Comparison of ENCODE assay signal across 17 cellular contexts in genomic region chr9:130990362-130991226, GRCh38. TPM values are rescaled to one million over a fixed set of nuclear protein-coding genes. Genes with fewer than 3 reads are reported as not detected.
DNase-seq lines count a peak whose midpoint lies in the region; ATAC-seq and TF ChIP-seq lines count a peak whose summit lies in the region.
"Had no signal": no experiment of that assay in that cellular context is flagged by ENCODE, and none has a peak within 500 bp of the region (broad histone marks: within the 10 kb centered on the region; RNA-seq: fewer than 3 reads in every experiment).

No MANE protein-coding gene starts in this region.

- peaks cover 4% of the 10 kb centered on the region for H3K27me3 Mint-ChIP-seq in chondrocyte (ENCODE audit: low read depth)
- H3K27me3 Mint-ChIP-seq in neural crest cell (ENCODE audit: low read depth) = peaks cover 7% of the 10 kb centered on the region

- H3K4me2 ChIP-seq in BLaER1 = peak overlapping the region; percentile 52

- H3K4me1 Mint-ChIP-seq in chondrocyte (ENCODE audit: low read depth) = peaks cover 8% of the 10 kb centered on the region
- H3K4me1 Mint-ChIP-seq in neural crest cell = peaks cover 29% of the 10 kb centered on the region

- DNase-seq in chondrocyte (ENCODE audit: low spot score) (no peak), neural crest cell (ENCODE audit: low read depth, low spot score) (no peak), occipital lobe (lab: John Stamatoyannopoulos, UW) (no peak), NCI-H510A treated with DMSO at 0.1 percent for 48 hours (lab: John Stamatoyannopoulos, UW) (no peak)
- DNase-seq: C1 segment of cervical spinal cord, KBM-7, MV-4-11, NCI-H187 treated with DMSO at 0.1 percent for 48 hours, NCI-H2171, NCI-H446, RPMI8226, SIG-M5 had no signal

- no peaks in the 10 kb centered on the region for H4K20me1 ChIP-seq in BLaER1

- H3K9ac ChIP-seq in BLaER1 = no peak overlapping the region

- H3K27ac Mint-ChIP-seq in chondrocyte (ENCODE audit: unreplicated experiment) = peak overlapping the region; percentile 53
- H3K27ac Mint-ChIP-seq in neural crest cell (ENCODE audit: unreplicated experiment) = peak overlapping the region; percentile 50

- H3K9me3 Mint-ChIP-seq in chondrocyte (ENCODE audit: low read depth) = peaks cover 4% of the 10 kb centered on the region
- H3K9me3 Mint-ChIP-seq in neural crest cell = no peaks in the 10 kb centered on the region

- no peak for ATAC-seq in GM21619 (IDR thresholded peaks at IDR 0.05; ENCODE audit: unreplicated experiment)
- ATAC-seq in GM18511 (IDR thresholded peaks at IDR 0.05; ENCODE audit: unreplicated experiment) = no peak
- ATAC-seq: HCT116 had no signal

- H3K36me3 Mint-ChIP-seq in chondrocyte (ENCODE audit: low read depth) = no peaks in the 10 kb centered on the region
- H3K36me3 Mint-ChIP-seq in neural crest cell (ENCODE audit: low read depth) = no peaks in the 10 kb centered on the region

- POLR2A ChIA-PET in HEK293 (lab: Yijun Ruan, JAX) = interaction anchor here (0.6 kb wide), 1 partner anchor 91 kb away, joined by 3 read pairs; no protein-coding TSS in a partner anchor

- H3K4me1 ChIP-seq in BLaER1 (peaks cover 25% of the 10 kb centered on the region), HEK293 (ENCODE audit: control insufficient read depth, insufficient read depth, low read length) (no peaks in the 10 kb centered on the region)

- H3K36me3 ChIP-seq in BLaER1 (no peaks in the 10 kb centered on the region), HEK293 (ENCODE audit: control insufficient read depth in 2 of 2, insufficient read depth in 1 of 2, low read length in 2 of 2) (no peaks in the 10 kb centered on the region)

- H3K4me3 ChIP-seq in BLaER1 (no peak overlapping the region), HEK293 (ENCODE audit: low read depth, low read length) (no peak overlapping the region)

- H3K27ac ChIP-seq in BLaER1 (no peak overlapping the region), HEK293 (ENCODE audit: extremely low read depth, low read depth, low read length) (no peak overlapping the region)

- TF ChIP-seq CTCF in HEK293 (tag by site-specific recombination; IDR thresholded peaks at IDR 0.05) (no peak), chondrocyte (IDR thresholded peaks at IDR 0.05) (no peak), neural crest cell (conservative IDR thresholded peaks at IDR 0.05) (no peak)

- no peaks in the 10 kb centered on the region for H3K9me3 ChIP-seq in BLaER1
- no peaks in the 10 kb centered on the region for H3K9me3 ChIP-seq in HEK293 (ENCODE audit: control insufficient read depth, insufficient read depth, low read depth, low read length)

- CTCF ChIA-PET in HEK293 (lab: Yijun Ruan, JAX) = interaction anchor here (0.6 to 1.2 kb wide), 2 partner anchors 124 to 280 kb away, joined by 3 read pairs; no protein-coding TSS in a partner anchor

- H3K27me3 ChIP-seq in BLaER1 = no peaks in the 10 kb centered on the region

- H3K4me3 Mint-ChIP-seq in chondrocyte (ENCODE audit: unreplicated experiment) (no peak overlapping the region), neural crest cell (no peak overlapping the region)

TF ChIP-seq in HEK293, 187 proteins besides CTCF, POLR2A, EP300 and RAD21 (continues in another document):
- TF ChIP-seq GLIS1 (tag by site-specific recombination; IDR thresholded peaks at IDR 0.05) = peak; percentile 55
- TF ChIP-seq ZNF621 (tag by site-specific recombination; IDR thresholded peaks at IDR 0.05) = no peak
- 0 out of 2 replicates have a peak, but pooled peaks have one; percentile 51 for TF ChIP-seq ZNF639 (tag by site-specific recombination; IDR thresholded peaks at IDR 0.05)
- no peak for TF ChIP-seq HOXC10 (CRISPR knock-in tag; IDR thresholded peaks at IDR 0.05)
- peak; percentile 78 for TF ChIP-seq GLIS2 (tag by site-specific recombination; IDR thresholded peaks at IDR 0.05)
- TF ChIP-seq SP7 (tag by site-specific recombination; IDR thresholded peaks at IDR 0.05) = 0 out of 2 replicates have a peak, but pooled peaks have one; percentile 15
- 0 out of 2 replicates have a peak, but pooled peaks have one; percentile 46 for TF ChIP-seq ZNF777 (tag by site-specific recombination; IDR thresholded peaks at IDR 0.05; ENCODE audit: borderline replicate concordance)
- TF ChIP-seq ZSCAN23 (tag by site-specific recombination; IDR thresholded peaks at IDR 0.05) = peak; percentile 41; the same call in 1 of the 2 replicates
- TF ChIP-seq MZF1 (tag by site-specific recombination; IDR thresholded peaks at IDR 0.05; ENCODE audit: borderline replicate concordance) = no peak
- TF ChIP-seq ZBTB17 (tag by site-specific recombination; IDR thresholded peaks at IDR 0.05) = peak; percentile 69
- peak; percentile 12 for TF ChIP-seq ZBTB26 (tag by site-specific recombination; optimal IDR thresholded peaks at IDR 0.05)
- TF ChIP-seq PATZ1 (tag by site-specific recombination; IDR thresholded peaks at IDR 0.05) = peak; percentile 79
- peak; percentile 53; the same call in 1 of the 2 replicates for TF ChIP-seq ZBTB48 (tag by site-specific recombination; IDR thresholded peaks at IDR 0.05)
- TF ChIP-seq ZFHX2 (tag by site-specific recombination; conservative IDR thresholded peaks at IDR 0.05) = peak; percentile 99
- TF ChIP-seq ZSCAN4 (tag by site-specific recombination; IDR thresholded peaks at IDR 0.05) = peak; percentile 88
- peak; percentile 10; the same call in 1 of the 2 replicates for TF ChIP-seq BCL11A (tag by site-specific recombination; IDR thresholded peaks at IDR 0.05; ENCODE audit: low read depth)
- TF ChIP-seq FEZF1 (tag by site-specific recombination; IDR thresholded peaks at IDR 0.05) = no peak
- TF ChIP-seq EGR2 (tag by site-specific recombination; IDR thresholded peaks at IDR 0.05; ENCODE audit: low read depth) = peak; percentile 95
- no peak for TF ChIP-seq ZNF658 (tag by site-specific recombination; IDR thresholded peaks at IDR 0.05)
- 0 out of 2 replicates have a peak, but pooled peaks have one; percentile 54 for TF ChIP-seq GLI4 (tag by site-specific recombination; IDR thresholded peaks at IDR 0.05)
- TF ChIP-seq ZNF600 (tag by site-specific recombination; IDR thresholded peaks at IDR 0.05) = peak; percentile 85
- no peak for TF ChIP-seq ZNF76 (tag by site-specific recombination; IDR thresholded peaks at IDR 0.05; ENCODE audit: borderline replicate concordance, low read depth)

RNA-seq across cellular contexts. Expression of gene LAMC3, which starts 18.4 kb away (rescaled TPM):
- total RNA-seq in chondrocyte (0.95 to 7.3 TPM (median 1.2 TPM) in 3 replicates), neural crest cell (2.8 and 4.0 TPM in 2 replicates), occipital lobe (3.0 TPM)

RNA-seq across cellular contexts. Expression of gene FIBCD1, which starts 51.5 kb away (rescaled TPM):
- 6.8 to 81.5 TPM (median 8.3 TPM) in 3 replicates for total RNA-seq in chondrocyte
- total RNA-seq in neural crest cell = 0.23 and 0.45 TPM in 2 replicates
- 1.4 TPM for total RNA-seq in occipital lobe
